ENCODE assay signal across 8 cellular contexts in genomic region chrX:35291013-35291412, GRCh38.
"Had no signal": no experiment of that assay in that cellular context is flagged by ENCODE, and none has a peak within 500 bp of the region (broad histone marks: within the 10 kb centered on the region; RNA-seq: fewer than 3 reads in every experiment).

No MANE protein-coding gene starts in this region.

- H3K4me3 Mint-ChIP-seq: GM23338, H9, IgD-negative memory B cell had no signal

- H3K27me3 Mint-ChIP-seq: IgD-negative memory B cell had no signal

- H3K36me3 Mint-ChIP-seq: IgD-negative memory B cell had no signal

- H3K4me3 ChIP-seq: GM23338 had no signal

- DNase-seq: H9, HCEC 1CT, KBM-7 had no signal

- H3K9me3 Mint-ChIP-seq: GM23338 had no signal

- H3K27ac Mint-ChIP-seq: GM23338, H9, IgD-negative memory B cell had no signal

- FAIRE-seq: H1, H54, HTR-8/SVneo had no signal

- H2AFZ ChIP-seq: GM23338 had no signal

- H3K4me2 ChIP-seq: GM23338 had no signal

- H3K4me1 Mint-ChIP-seq: GM23338, H9, IgD-negative memory B cell had no signal

- ATAC-seq: GM23338 had no signal
